In genomic region chr12:71662861-71663560, GRCh38 we compare ENCODE assay signal across 8 cellular contexts. TPM values are rescaled to one million over a fixed set of nuclear protein-coding genes. Genes with fewer than 3 reads are reported as not detected.
DNase-seq lines count a peak whose midpoint lies in the region; TF ChIP-seq lines count a peak whose summit lies in the region.

No MANE protein-coding gene starts in this region.

- H3K4me3 ChIP-seq in HAP-1: peak overlapping the region; percentile 79
- H3K4me3 ChIP-seq in cardiac fibroblast (replicated peaks in 1 of 2; ENCODE audit: low read depth in 2 of 2, low read length in 2 of 2): peak overlapping the region; percentile 86 to 95

- in situ Hi-C loops in HAP-1 (cut with MboI; ENCODE audit: low sequenced_read_pairs): no loop called here

- DNase-seq in GM10266 (ENCODE audit: extremely low spot score) (peak; percentile 26), HAP-1 (ENCODE audit: low spot score in 2 of 2) (peak in 1 of 2 experiments; percentile 57), M059J (ENCODE audit: low read depth) (peak; percentile 72), cardiac fibroblast (ENCODE audit: low read depth in 2 of 2) (peak; percentile 61 to 82), kidney tubule cell (ENCODE audit: low spot score) (peak; percentile 74), middle frontal gyrus (ENCODE audit: extremely low spot score, low spot score) (no peak)
- peak; percentile 50 to 61 (median 54) for DNase-seq in activated CD4-positive, CD25-positive, alpha-beta regulatory T cell (lab: John Stamatoyannopoulos, UW)
- peak; percentile 24 to 39 for DNase-seq in stimulated activated CD4-positive, alpha-beta T cell treated with anti-CD3 and anti-CD28 coated beads, Interleukin-1b, Interleukin-23, amount 100 ng/mL, for 1 hour (ENCODE audit: low read depth in 2 of 2)

- TF ChIP-seq CTCF in GM10266 (IDR thresholded peaks at IDR 0.05; ENCODE audit: control insufficient read depth, insufficient read depth, low read depth, missing control alignments): no peak
- no peak for TF ChIP-seq CTCF in cardiac fibroblast (IDR thresholded peaks at IDR 0.05; ENCODE audit: low read depth, low read length)

- H3K4me1 ChIP-seq in HAP-1: peaks cover 8% of the 10 kb centered on the region

- no peaks in the 10 kb centered on the region for H3K27me3 ChIP-seq in HAP-1 (ENCODE audit: low read depth)

- H3K9me3 ChIP-seq in HAP-1: no peaks in the 10 kb centered on the region

- H3K36me3 ChIP-seq in HAP-1 (replicated peaks): peaks cover 19% of the 10 kb centered on the region

RNA-seq across cellular contexts. Expression of gene ZFC3H1, which starts 0.6 kb away (rescaled TPM):
- total RNA-seq in M059J (2014; rRNA removed; shearing (Covaris generic)): 2.7 and 7.0 TPM in 2 replicates

RNA-seq across cellular contexts. Expression of gene THAP2, which starts 1.1 kb away (rescaled TPM):
- 2.0 and 4.2 TPM in 2 replicates for total RNA-seq in M059J (2014; rRNA removed; shearing (Covaris generic))

RNA-seq across cellular contexts. Expression of gene TMEM19, which starts 22.9 kb away (rescaled TPM):
- 23.4 and 28.6 TPM in 2 replicates for total RNA-seq in M059J (2014; rRNA removed; shearing (Covaris generic))
